ENCODE assay signal across 16 cellular contexts in genomic region chr7:33310546-33310945, GRCh38.
"Had no signal": no experiment of that assay in that cellular context is flagged by ENCODE, and none has a peak within 500 bp of the region (broad histone marks: within the 10 kb centered on the region; RNA-seq: fewer than 3 reads in every experiment).

No MANE protein-coding gene starts in this region.

- H3K4me3 Mint-ChIP-seq: effector memory CD8-positive, alpha-beta T cell; nephron had no signal

- H3K4me3 ChIP-seq: gastrocnemius medialis, heart right ventricle, lung, psoas muscle had no signal

- H3K27me3 Mint-ChIP-seq: effector memory CD8-positive, alpha-beta T cell; naive B cell had no signal

- H3K9me3 ChIP-seq: gastrocnemius medialis, heart right ventricle, psoas muscle had no signal

- ATAC-seq: effector memory CD8-positive, alpha-beta T cell; gastrocnemius medialis; heart right ventricle; left lobe of liver; psoas muscle; sciatic nerve had no signal

- H3K36me3 ChIP-seq: gastrocnemius medialis had no signal

- H3K27ac Mint-ChIP-seq: effector memory CD8-positive, alpha-beta T cell; nephron had no signal

- DNase-seq: effector memory CD8-positive, alpha-beta T cell; erythroblast; gastrocnemius medialis; heart right ventricle; hypothalamus; mesendoderm; naive B cell; psoas muscle; small intestine; stimulated activated CD4-positive, alpha-beta T cell treated with anti-CD3 and anti-CD28 coated beads, Interleukin-12 subunit alpha, Interleukin-12 subunit beta, amount 100 ng/mL, for 4 hours; stimulated activated naive CD4-positive, alpha-beta T cell treated with Interleukin-2 at 50 U/mL for 16 hours; trophoblast cell had no signal

- H3K4me1 Mint-ChIP-seq: naive B cell had no signal

- H3K27me3 ChIP-seq: gastrocnemius medialis, heart right ventricle had no signal

- H3K27ac ChIP-seq: gastrocnemius medialis, heart right ventricle, psoas muscle had no signal

- H3K4me1 ChIP-seq: gastrocnemius medialis, heart right ventricle, psoas muscle had no signal
